8 cellular contexts compared by ENCODE assay signal in the genomic region with DNA sequence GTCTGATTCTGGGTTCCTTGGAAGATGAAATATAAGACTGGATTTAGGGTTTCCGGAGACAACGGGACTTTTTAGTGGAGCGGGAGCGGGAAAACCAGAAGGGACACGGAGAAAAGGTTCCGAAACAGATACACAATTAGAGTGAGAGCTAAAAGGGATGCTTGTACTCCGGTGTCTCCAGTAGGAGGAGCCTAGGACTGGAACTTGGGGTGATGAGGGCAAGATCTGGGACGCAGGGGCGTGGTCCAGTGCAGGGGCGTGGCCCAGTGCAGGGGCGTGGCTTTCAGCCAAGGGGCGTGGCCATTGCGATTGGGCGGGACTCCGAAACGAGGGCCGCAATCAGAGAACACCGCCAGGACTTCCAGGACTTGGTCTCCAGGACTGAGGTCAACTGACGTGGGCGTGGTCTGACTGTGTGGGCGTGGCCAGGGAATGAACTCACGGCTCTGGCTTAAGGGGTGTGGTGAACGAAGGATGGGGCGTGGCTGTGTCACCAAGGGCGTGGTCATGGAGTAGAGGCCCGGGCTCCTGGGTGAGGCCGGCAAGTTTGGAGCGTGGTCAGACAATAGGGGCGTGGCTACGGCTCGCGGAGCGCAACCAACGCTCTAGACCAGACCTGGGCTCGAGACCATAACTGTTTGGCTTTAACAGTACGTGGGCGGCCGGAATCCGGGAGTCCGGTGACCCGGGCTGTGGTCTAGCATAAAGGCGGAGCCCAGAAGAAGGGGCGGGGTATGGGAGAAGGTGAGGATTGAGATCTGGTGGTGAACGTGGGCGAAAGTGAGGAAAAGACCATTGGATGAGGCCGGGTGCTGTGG. TPM values are rescaled to one million over a fixed set of nuclear protein-coding genes. Genes with fewer than 3 reads are reported as not detected.
DNase-seq lines count a peak whose midpoint lies in the region; ATAC-seq and TF ChIP-seq lines count a peak whose summit lies in the region.

A gene (plus strand): TSS at position 613 of the 818 bp plus-strand sequence. CDS start 122 bp downstream, at position 735.

- peak within 1 kb of the TSS; percentile 84 for H3K27ac ChIP-seq in colonic mucosa

- H3K4me3 ChIP-seq in AG09309 (ENCODE audit: control insufficient read depth, low read depth, low read length) (peak within 1 kb of the TSS; percentile 71), colonic mucosa (peak within 1 kb of the TSS; percentile 62)

- no peaks in the 10 kb centered on the region for H3K36me3 ChIP-seq in colonic mucosa

- DNase-seq in AG09309 (ENCODE audit: low read depth) (peak; percentile 68), NCI-H1930 (lab: John Stamatoyannopoulos, UW) (peak; percentile 79 to 85), colonic mucosa (peak; percentile 100), kidney tubule cell (ENCODE audit: low spot score) (peak; percentile 98)
- peak; percentile 36 for DNase-seq in activated CD4-positive, alpha-beta T cell treated with anti-CD3 and anti-CD28 coated beads for 1 hour
- DNase-seq in stimulated activated CD4-positive, alpha-beta T cell treated with anti-CD3 and anti-CD28 coated beads, Interleukin-15, amount 100 ng/mL, for 48 hours (ENCODE audit: low read depth in 2 of 2) = peak; percentile 79 to 84

- peak; percentile 61 for ATAC-seq in GM21528 (IDR thresholded peaks at IDR 0.05; ENCODE audit: low FRiP score, unreplicated experiment)
- no peak for ATAC-seq in GM19452 (IDR thresholded peaks at IDR 0.05; ENCODE audit: unreplicated experiment)

- no peaks in the 10 kb centered on the region for H3K9me3 ChIP-seq in colonic mucosa

- H3K4me1 ChIP-seq in colonic mucosa = no peaks in the 10 kb centered on the region

- intact Hi-C loops in colonic mucosa (cut with DNase I) = no loop called here

- H3K27me3 ChIP-seq in colonic mucosa = no peaks in the 10 kb centered on the region

- H3K9ac ChIP-seq in colonic mucosa (ENCODE audit: low read depth in 2 of 2, low read length in 2 of 2) = peak within 1 kb of the TSS; percentile 47 to 58

- TF ChIP-seq CTCF in AG09309 (IDR thresholded peaks at IDR 0.05; ENCODE audit: control insufficient read depth, insufficient read depth, low read depth, low read length, missing control alignments) = peak; percentile 29
- no peak for TF ChIP-seq CTCF in colonic mucosa (IDR thresholded peaks at IDR 0.05)

RNA-seq across cellular contexts. Expression of the gene that starts here (rescaled TPM):
- not detected for total RNA-seq in colonic mucosa

Comparison
In these comparisons a context has a peak if more than half of its experiments do, and no peak if none do; other contexts are left out.
1. Peak in DNase-seq, H3K4me3 ChIP-seq, H3K27ac ChIP-seq and H3K9ac ChIP-seq in colonic mucosa; RNA of the gene not detected or under 1 TPM.
2. DNase-seq: peak in every context shown above with its lines; median percentile 100 in colonic mucosa; 98 in kidney tubule cell; 82 in NCI-H1930; 82 in stimulated activated CD4-positive, alpha-beta T cell treated with anti-CD3 and anti-CD28 coated beads, Interleukin-15, amount 100 ng/mL, for 48 hours; 68 in AG09309; 36 in activated CD4-positive, alpha-beta T cell treated with anti-CD3 and anti-CD28 coated beads for 1 hour.